Comparison of ENCODE assay signal across 12 cellular contexts in genomic region chr20:50577175-50578018, GRCh38.
DNase-seq lines count a peak whose midpoint lies in the region; ATAC-seq, FAIRE-seq and TF ChIP-seq lines count a peak whose summit lies in the region.
"Had no signal": no experiment of that assay in that cellular context is flagged by ENCODE, and none has a peak within 500 bp of the region (broad histone marks: within the 10 kb centered on the region; RNA-seq: fewer than 3 reads in every experiment).

No MANE protein-coding gene starts in this region.

- ATAC-seq in activated CD8-positive, alpha-beta memory T cell treated with anti-CD3 and anti-CD28 coated beads, Interleukin-2, amount 10 ng/mL, durations not matched to agents 7 days and 5 days, result no peak

- H3K9me3 Mint-ChIP-seq in activated CD8-positive, alpha-beta memory T cell treated with anti-CD3 and anti-CD28 coated beads, Interleukin-2, amount 10 ng/mL, durations not matched to agents 7 days and 5 days (ENCODE audit: low read depth), result no peaks in the 10 kb centered on the region
- H3K9me3 Mint-ChIP-seq: T-helper 1 cell treated with Interleukin-12 subunit alpha and Interleukin-12 subunit beta and Interleukin-4 antibody, amounts not matched to agents 30 μg/mL and 1 μg/mL, for 36 hours had no signal

- TF ChIP-seq POLR2A in thyroid gland (IDR thresholded peaks at IDR 0.05), result no peak
- no peak for TF ChIP-seq POLR2A in vagina (IDR thresholded peaks at IDR 0.05)

- TF ChIP-seq CTCF in SK-N-SH (IDR thresholded peaks at IDR 0.05) (no peak), thyroid gland (IDR thresholded peaks at IDR 0.05) (no peak), vagina (IDR thresholded peaks at IDR 0.05) (no peak)

- peaks cover 7% of the 10 kb centered on the region for H3K4me1 Mint-ChIP-seq in activated CD8-positive, alpha-beta memory T cell treated with anti-CD3 and anti-CD28 coated beads, Interleukin-2, amount 10 ng/mL, durations not matched to agents 7 days and 5 days

- H3K4me2 ChIP-seq in SK-N-SH, result no peak overlapping the region

- H3K27me3 ChIP-seq in SK-N-SH (ENCODE audit: insufficient read depth), result no peaks in the 10 kb centered on the region
- no peaks in the 10 kb centered on the region for H3K27me3 ChIP-seq in thyroid gland
- no peaks in the 10 kb centered on the region for H3K27me3 ChIP-seq in vagina

- H3K36me3 ChIP-seq in SK-N-SH (replicated peaks in 1 of 2; ENCODE audit: control insufficient read depth in 1 of 2, insufficient read depth in 2 of 2, low read length in 1 of 2) (peaks cover 48 to 60% of the 10 kb centered on the region in 2 experiments), thyroid gland (peaks cover 46 to 60% of the 10 kb centered on the region in 2 donors), vagina (peaks cover 4 to 61% of the 10 kb centered on the region in 2 donors)

- no peak overlapping the region for H3K9ac ChIP-seq in SK-N-SH

- no peak overlapping the region for H2AFZ ChIP-seq in SK-N-SH (ENCODE audit: low read depth)

- peaks cover 9% of the 10 kb centered on the region for H3F3A ChIP-seq in SK-N-SH (replicated peaks; ENCODE audit: insufficient read depth)

- intact Hi-C loops in thyroid gland (cut with DNase I), result loop anchor here (5.0 to 10.0 kb wide), 2 partner anchors 73 to 390 kb away; no protein-coding TSS in a partner anchor
- intact Hi-C loops in vagina (cut with DNase I), result loop anchor here (5.0 kb wide), 1 partner anchor 95 kb away; no protein-coding TSS in a partner anchor

- FAIRE-seq in islet of Langerhans (lab: Jason Lieb, UNC), result peak; percentile 36
- FAIRE-seq: frontal cortex had no signal

- H3K27me3 Mint-ChIP-seq in activated CD8-positive, alpha-beta memory T cell treated with anti-CD3 and anti-CD28 coated beads, Interleukin-2, amount 10 ng/mL, durations not matched to agents 7 days and 5 days, result no peaks in the 10 kb centered on the region

- POLR2A ChIA-PET in SK-N-SH (lab: Yijun Ruan, JAX), result interaction anchor here (0.5 kb wide), 1 partner anchor 39 kb away, joined by 3 read pairs; no protein-coding TSS in a partner anchor

- H3K79me2 ChIP-seq in SK-N-SH (ENCODE audit: insufficient read depth), result peaks cover 10% of the 10 kb centered on the region; the same call in 1 of the 2 replicates

- no peak overlapping the region for H3K27ac Mint-ChIP-seq in activated CD8-positive, alpha-beta memory T cell treated with anti-CD3 and anti-CD28 coated beads, Interleukin-2, amount 10 ng/mL, durations not matched to agents 7 days and 5 days
- H3K27ac Mint-ChIP-seq: T-helper 1 cell treated with Interleukin-12 subunit alpha and Interleukin-12 subunit beta and Interleukin-4 antibody, amounts not matched to agents 30 μg/mL and 1 μg/mL, for 36 hours had no signal

- no peak overlapping the region; a peak in 1 of 4 replicates for H3K4me3 ChIP-seq in SK-N-SH (ENCODE audit: low read depth in 2 of 2, low read length in 1 of 2)
- H3K4me3 ChIP-seq in thyroid gland (replicated peaks in 1 of 3), result no peak overlapping the region
- no peak overlapping the region for H3K4me3 ChIP-seq in vagina

- peak in 1 of 2 experiments; percentile 45; a peak in 1 of 4 replicates for TF ChIP-seq EP300 in SK-N-SH (IDR thresholded peaks at IDR 0.05; ENCODE audit: borderline replicate concordance in 1 of 2, low read depth in 1 of 2, low read length in 1 of 2)

- TF ChIP-seq RAD21 in SK-N-SH (IDR thresholded peaks at IDR 0.05; ENCODE audit: low read length), result no peak

- H3K36me3 Mint-ChIP-seq in activated CD8-positive, alpha-beta memory T cell treated with anti-CD3 and anti-CD28 coated beads, Interleukin-2, amount 10 ng/mL, durations not matched to agents 7 days and 5 days, result peaks cover 61% of the 10 kb centered on the region

- H4K20me1 ChIP-seq in SK-N-SH (ENCODE audit: insufficient read depth), result peaks cover 19% of the 10 kb centered on the region

- CTCF ChIA-PET in SK-N-SH (lab: Yijun Ruan, JAX), result interaction anchor here (0.7 to 10.6 kb wide), 11 partner anchors 8 to 399 kb away, joined by 3 to 108 read pairs (median 5); partner anchors contain the start of gene CEBPB
- CTCF ChIA-PET in activated CD8-positive, alpha-beta memory T cell treated with anti-CD3 and anti-CD28 coated beads, Interleukin-2, amount 10 ng/mL, durations not matched to agents 7 days and 5 days (lab: Charles Lee), result interaction anchor here (1.1 to 6.3 kb wide), 9 partner anchors 9 to 115 kb away, joined by 3 to 40 read pairs (median 7); partner anchors contain the start of gene PTPN1

- H3K9me2 ChIP-seq in SK-N-SH, result no peaks in the 10 kb centered on the region

- peak overlapping the region in 1 of 2 experiments; percentile 53; a peak in 2 of 4 replicates for H3K27ac ChIP-seq in SK-N-SH (ENCODE audit: low read depth in 2 of 2, low read length in 1 of 2)
- H3K27ac ChIP-seq in thyroid gland, result peak overlapping the region; percentile 7 to 34 (median 23)
- no peak overlapping the region for H3K27ac ChIP-seq in vagina

- WGBS in SK-N-SH (ENCODE audit: low lambda C conversion rate), result 74% methylated on average over 9 of the region's 17 CpGs
- 74 to 81% methylated on average over 16 of the region's 17 CpGs for WGBS in thyroid gland, 2 donors

- DNase-seq in activated naive CD4-positive, alpha-beta T cell treated with anti-CD3 and anti-CD28 coated beads, Interleukin-2, amount 50 U/mL, for 16 hours, result peak; percentile 3
- no peak for DNase-seq in activated naive CD4-positive, alpha-beta T cell (lab: John Stamatoyannopoulos, UW)
- peak; percentile 74 for DNase-seq in SK-N-SH
- DNase-seq in thyroid gland, result peak; percentile 85 to 91
- DNase-seq in UCSD-AML1 (lab: John Stamatoyannopoulos, UW; ENCODE audit: unreplicated experiment), result no peak
- DNase-seq in vagina (ENCODE audit: extremely low spot score in 2 of 2), result no peak
- no peak for DNase-seq in activated CD8-positive, alpha-beta memory T cell treated with anti-CD3 and anti-CD28 coated beads, Interleukin-2, amount 10 ng/mL, durations not matched to agents 7 days and 5 days
- DNase-seq: AML-193, midbrain had no signal

- H3K4me3 Mint-ChIP-seq in activated CD8-positive, alpha-beta memory T cell treated with anti-CD3 and anti-CD28 coated beads, Interleukin-2, amount 10 ng/mL, durations not matched to agents 7 days and 5 days, result no peak overlapping the region
- H3K4me3 Mint-ChIP-seq: T-helper 1 cell treated with Interleukin-12 subunit alpha and Interleukin-12 subunit beta and Interleukin-4 antibody, amounts not matched to agents 30 μg/mL and 1 μg/mL, for 36 hours had no signal

- no peaks in the 10 kb centered on the region for H3K9me3 ChIP-seq in SK-N-SH
- H3K9me3 ChIP-seq in thyroid gland, result no peaks in the 10 kb centered on the region
- H3K9me3 ChIP-seq in vagina, result no peaks in the 10 kb centered on the region

- peaks cover 12 to 39% of the 10 kb centered on the region in 2 experiments for H3K4me1 ChIP-seq in SK-N-SH (ENCODE audit: control insufficient read depth in 1 of 2, insufficient read depth in 2 of 2, low read depth in 1 of 2, low read length in 1 of 2)
- peaks cover 17 to 26% of the 10 kb centered on the region in 2 donors for H3K4me1 ChIP-seq in thyroid gland
- H3K4me1 ChIP-seq in vagina, result peaks cover 18% of the 10 kb centered on the region

TF ChIP-seq in SK-N-SH, 30 proteins besides CTCF, POLR2A, EP300 and RAD21:
- TF ChIP-seq GATA2 (CRISPR knock-in tag; IDR thresholded peaks at IDR 0.05) (peak; percentile 24; the same call in 1 of the 2 replicates), RCOR1 (IDR thresholded peaks at IDR 0.05; ENCODE audit: low read length) (peak; percentile 73; the same call in 1 of the 2 replicates), FOXJ3 (CRISPR knock-in tag; IDR thresholded peaks at IDR 0.05) (peak; percentile 43; the same call in 1 of the 2 replicates), TCF12 (IDR thresholded peaks at IDR 0.05) (peak; percentile 65), USF1 (IDR thresholded peaks at IDR 0.05; ENCODE audit: borderline replicate concordance, low read depth) (no peak), MXI1 (IDR thresholded peaks at IDR 0.05; ENCODE audit: low read depth, low read length) (peak; percentile 53; the same call in 1 of the 2 replicates), USF2 (IDR thresholded peaks at IDR 0.05; ENCODE audit: borderline replicate concordance, low read depth, low read length) (no peak), NFIC (IDR thresholded peaks at IDR 0.05; ENCODE audit: borderline replicate concordance) (peak; percentile 47; the same call in 1 of the 2 replicates), MEF2A (IDR thresholded peaks at IDR 0.05; ENCODE audit: borderline replicate concordance, low read depth) (no peak), CHD2 (IDR thresholded peaks at IDR 0.05; ENCODE audit: low read length, partially characterized antibody) (peak; percentile 70)

Comparison
In these comparisons a context has a peak if more than half of its experiments do, and no peak if none do; other contexts are left out.
1. DNase-seq: peak in activated naive CD4-positive, alpha-beta T cell treated with anti-CD3 and anti-CD28 coated beads, Interleukin-2, amount 50 U/mL, for 16 hours (single experiment), SK-N-SH (single experiment) and thyroid gland (2 of 2); none in activated naive CD4-positive, alpha-beta T cell (0 of 4), UCSD-AML1 (single experiment), vagina (0 of 2) and activated CD8-positive, alpha-beta memory T cell treated with anti-CD3 and anti-CD28 coated beads, Interleukin-2, amount 10 ng/mL, durations not matched to agents 7 days and 5 days (single experiment).